ENCODE assay signal across 12 cellular contexts in the genomic region with DNA sequence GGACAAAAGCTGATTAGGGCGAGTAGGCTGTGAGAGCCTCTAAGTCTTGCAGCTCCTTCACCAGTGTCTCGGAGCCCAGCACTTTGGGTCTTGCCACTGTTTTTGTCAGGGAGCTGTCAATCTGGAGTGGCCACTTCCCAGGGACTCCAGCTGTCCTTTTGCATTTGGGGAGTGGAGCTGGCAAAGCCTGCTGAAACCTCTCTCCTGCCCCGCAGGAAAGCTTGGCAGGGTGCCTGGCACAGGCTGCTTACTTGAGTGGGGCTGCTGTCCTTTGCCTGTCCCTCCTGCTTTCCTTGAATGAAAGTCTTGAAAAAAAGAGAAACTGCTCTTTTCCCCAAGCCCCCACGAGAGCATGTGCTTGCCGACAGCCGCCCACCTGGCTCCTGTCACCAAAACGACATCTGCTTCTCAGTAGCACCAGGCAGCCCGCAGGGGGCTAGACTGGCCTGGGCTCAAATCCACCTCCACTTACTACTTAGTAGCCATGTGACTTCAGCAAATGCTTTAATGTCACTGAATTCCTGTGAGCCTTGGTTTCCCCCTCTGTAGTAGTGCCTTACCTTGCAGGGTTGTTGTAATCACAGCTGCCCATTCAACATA. TPM values are rescaled to one million over a fixed set of nuclear protein-coding genes. Genes with fewer than 3 reads are reported as not detected.
DNase-seq lines count a peak whose midpoint lies in the region; FAIRE-seq and TF ChIP-seq lines count a peak whose summit lies in the region.
"Had no signal": no experiment of that assay in that cellular context is flagged by ENCODE, and none has a peak within 500 bp of the region (broad histone marks: within the 10 kb centered on the region; RNA-seq: fewer than 3 reads in every experiment).

No MANE protein-coding gene starts in this region.

- TF ChIP-seq CTCF in A673 (conservative IDR thresholded peaks at IDR 0.05; ENCODE audit: low read depth, low read length) (no peak), brain (conservative IDR thresholded peaks at IDR 0.05) (no peak)

- H3K4me1 ChIP-seq in A673 (ENCODE audit: insufficient read depth, low read length, poor library complexity, severe bottlenecking), result peaks cover 24% of the 10 kb centered on the region

- no peaks in the 10 kb centered on the region for H3K9me3 Mint-ChIP-seq in brain

- CTCF ChIA-PET in A673 (lab: Charles Lee), result no interaction called here

- no peak for FAIRE-seq in GM19239 (lab: Jason Lieb, UNC)
- FAIRE-seq: TTC549 had no signal

- H3K4me3 Mint-ChIP-seq in brain, result peak overlapping the region in 4 of 5 experiments; percentile 8 to 61 (median 49)

- BruUV-seq in A673 (replicated peaks; lab: Mats Ljungman, UMichigan), result no TSS peak

- no peaks in the 10 kb centered on the region for H3K27me3 Mint-ChIP-seq in brain

- H3K4me1 Mint-ChIP-seq in brain, result peaks cover 66% of the 10 kb centered on the region

- no peak overlapping the region for H3K27ac ChIP-seq in A673 (ENCODE audit: low read depth, low read length, poor library complexity, severe bottlenecking)

- H3K27ac Mint-ChIP-seq in brain, result peak overlapping the region in 4 of 5 experiments; percentile 15 to 88 (median 77)

- no peak overlapping the region for H3K4me3 ChIP-seq in A673 (ENCODE audit: low read depth, low read length, poor library complexity, severe bottlenecking)

- no peaks in the 10 kb centered on the region for H3K9me3 ChIP-seq in A673 (ENCODE audit: low read depth, low read length, poor library complexity, severe bottlenecking)

- POLR2A ChIA-PET in A673 (lab: Charles Lee; ENCODE audit: low non-redundant PET), result no interaction called here

- peaks cover 8% of the 10 kb centered on the region for H3K36me3 Mint-ChIP-seq in brain

- intact Hi-C loops in A673 (cut with micrococcal nuclease; ENCODE audit: unreplicated experiment), result no loop called here

- peak; percentile 68 for DNase-seq in A673 (ENCODE audit: low spot score)
- DNase-seq in NCI-H2029 (lab: John Stamatoyannopoulos, UW), result peak; percentile 63
- peak; percentile 41 for DNase-seq in left kidney (ENCODE audit: low read depth, low spot score)
- no peak for DNase-seq in NOMO-1 (lab: John Stamatoyannopoulos, UW; ENCODE audit: unreplicated experiment in 2 of 2)
- no peak for DNase-seq in DMS114 treated with DMSO at 0.1 percent for 48 hours (lab: John Stamatoyannopoulos, UW; ENCODE audit: unreplicated experiment)
- no peak for DNase-seq in GM19239 (ENCODE audit: insufficient read length, low spot score)
- DNase-seq in MV-4-11 (lab: John Stamatoyannopoulos, UW), result no peak
- DNase-seq: activated naive CD4-positive, alpha-beta T cell treated with anti-CD3 and anti-CD28 coated beads, Interleukin-2, amount 50 U/mL, for 16 hours; foreskin melanocyte; NK-92 treated with Interleukin-12 subunit alpha and Interleukin-12 subunit beta, amount 100 ng/mL, for 24 hours had no signal

- no peaks in the 10 kb centered on the region for H3K36me3 ChIP-seq in A673 (ENCODE audit: insufficient read depth, low read length, poor library complexity, severe bottlenecking)

- no peaks in the 10 kb centered on the region for H3K27me3 ChIP-seq in A673 (replicated peaks; ENCODE audit: insufficient read depth, low read depth, low read length, poor library complexity)

RNA-seq across cellular contexts. Expression of gene USP13, which starts 13.7 kb away (rescaled TPM):
- 33.0 and 37.4 TPM in 2 replicates for total RNA-seq in A673 (2021)
- 10.8 TPM for polyA plus RNA-seq in brain (ENCODE audit: insufficient read depth, low read depth, low replicate concordance)

Comparison
In these comparisons a context has a peak if more than half of its experiments do, and no peak if none do; other contexts are left out.
1. DNase-seq: peak in A673 (single experiment), NCI-H2029 (single experiment) and left kidney (single experiment); none in NOMO-1 (0 of 2), DMS114 treated with DMSO at 0.1 percent for 48 hours (single experiment), GM19239 (single experiment) and MV-4-11 (single experiment).